Comparison of ENCODE assay signal across 19 cellular contexts in the genomic region with DNA sequence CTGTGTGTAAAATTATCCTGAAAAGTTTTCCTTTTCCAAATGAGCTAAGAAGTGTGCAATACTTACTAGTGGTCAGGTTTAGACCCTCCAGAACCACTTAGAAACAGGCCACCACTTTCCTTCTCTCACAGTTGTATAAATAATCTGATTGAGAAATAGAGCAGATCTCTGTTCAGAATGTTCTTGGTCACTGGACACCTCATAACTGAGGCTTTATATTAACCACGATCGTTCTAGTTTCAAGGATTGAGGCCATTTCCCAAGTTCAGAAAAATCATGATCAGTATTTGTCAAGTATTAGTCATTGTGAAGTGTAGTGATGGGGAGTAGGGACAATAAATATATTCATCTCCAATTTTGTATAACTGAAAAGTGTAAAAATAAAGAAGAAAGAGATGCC. TPM values are rescaled to one million over a fixed set of nuclear protein-coding genes. Genes with fewer than 3 reads are reported as not detected.
DNase-seq lines count a peak whose midpoint lies in the region; ATAC-seq and TF ChIP-seq lines count a peak whose summit lies in the region.
"Had no signal": no experiment of that assay in that cellular context is flagged by ENCODE, and none has a peak within 500 bp of the region (broad histone marks: within the 10 kb centered on the region; RNA-seq: fewer than 3 reads in every experiment).

No MANE protein-coding gene starts in this region.

- no peak overlapping the region for H4K91ac ChIP-seq in IMR-90 (ENCODE audit: insufficient read depth, low read depth, low read length)

- H3K9ac ChIP-seq in IMR-90 (ENCODE audit: low read depth, low read length) (no peak overlapping the region), colonic mucosa (ENCODE audit: low read depth in 2 of 2, low read length in 2 of 2) (no peak overlapping the region), neural progenitor cell (no peak overlapping the region)

- H3K79me2 ChIP-seq in neural progenitor cell (ENCODE audit: low read depth) = no peaks in the 10 kb centered on the region

- no peak overlapping the region for H3K27ac Mint-ChIP-seq in activated CD4-positive, alpha-beta memory T cell treated with anti-CD3 and anti-CD28 coated beads for 36 hours
- no peak overlapping the region for H3K27ac Mint-ChIP-seq in neural progenitor cell
- H3K27ac Mint-ChIP-seq: CD4-positive, CD25-positive, alpha-beta regulatory T cell; dendritic cell treated with granulocyte-macrophage colony-stimulating factor and Interleukin-4, amounts not matched to agents 40 ng/mL and 50 ng/mL, for 4 days; GM23338; naive B cell; T-cell had no signal

- H2AK5ac ChIP-seq in IMR-90 (ENCODE audit: low read depth, low read length) = no peak overlapping the region

- H3K4me3 ChIP-seq in IMR-90 (ENCODE audit: insufficient read depth, low read depth, low read length) (no peak overlapping the region), astrocyte of the spinal cord (ENCODE audit: low read depth, low read length) (no peak overlapping the region), colonic mucosa (no peak overlapping the region), neural progenitor cell (no peak overlapping the region)
- H3K4me3 ChIP-seq: GM23338, prostate gland had no signal

- H3K36me3 ChIP-seq in IMR-90 (ENCODE audit: control insufficient read depth, insufficient read depth, low read length) (no peaks in the 10 kb centered on the region), colonic mucosa (no peaks in the 10 kb centered on the region), neural progenitor cell (no peaks in the 10 kb centered on the region)
- H3K36me3 ChIP-seq: esophagus muscularis mucosa, prostate gland, WERI-Rb-1 had no signal

- H3K4me2 ChIP-seq in IMR-90 (ENCODE audit: low read depth, low read length) = peak overlapping the region; percentile 27; the same call in 1 of the 2 replicates
- no peak overlapping the region for H3K4me2 ChIP-seq in neural progenitor cell

- H3K9me1 ChIP-seq in IMR-90 (ENCODE audit: insufficient read depth, low read length) = no peaks in the 10 kb centered on the region

- ATAC-seq in IMR-90 (ENCODE audit: low read depth) = no peak
- ATAC-seq: GM23338, T-cell had no signal

- TF ChIP-seq RAD21 in IMR-90 (IDR thresholded peaks at IDR 0.05; ENCODE audit: low read length) = no peak

- H3K18ac ChIP-seq in IMR-90 (ENCODE audit: low read depth, low read length) = no peak overlapping the region

- no peaks in the 10 kb centered on the region for H3K9me3 Mint-ChIP-seq in activated CD4-positive, alpha-beta memory T cell treated with anti-CD3 and anti-CD28 coated beads for 36 hours
- no peaks in the 10 kb centered on the region for H3K9me3 Mint-ChIP-seq in neural progenitor cell
- H3K9me3 Mint-ChIP-seq: GM23338, naive B cell, T-cell had no signal

- no peak overlapping the region for H3K4me3 Mint-ChIP-seq in activated CD4-positive, alpha-beta memory T cell treated with anti-CD3 and anti-CD28 coated beads for 36 hours
- no peak overlapping the region for H3K4me3 Mint-ChIP-seq in neural progenitor cell
- H3K4me3 Mint-ChIP-seq: CD4-positive, CD25-positive, alpha-beta regulatory T cell; dendritic cell treated with granulocyte-macrophage colony-stimulating factor and Interleukin-4, amounts not matched to agents 40 ng/mL and 50 ng/mL, for 4 days; GM23338 had no signal

- H3K27ac ChIP-seq in IMR-90 (ENCODE audit: insufficient read depth, low read length) = no peak overlapping the region
- no peak overlapping the region for H3K27ac ChIP-seq in colonic mucosa
- no peak overlapping the region for H3K27ac ChIP-seq in neural progenitor cell
- H3K27ac ChIP-seq: prostate gland had no signal

- in situ Hi-C loops in IMR-90 (cut with MboI; ENCODE audit: low sequenced_read_pairs) = no loop called here
- in situ Hi-C loops in astrocyte of the spinal cord (cut with HindIII; ENCODE audit: low sequenced_read_pairs) = no loop called here

- no peak overlapping the region for H3K14ac ChIP-seq in IMR-90 (replicated peaks; ENCODE audit: low read depth, low read length)

- H3K27me3 Mint-ChIP-seq in activated CD4-positive, alpha-beta memory T cell treated with anti-CD3 and anti-CD28 coated beads for 36 hours = peaks cover 25% of the 10 kb centered on the region
- H3K27me3 Mint-ChIP-seq in neural progenitor cell (ENCODE audit: insufficient read depth, low read depth) = peaks cover 8% of the 10 kb centered on the region

- dilution Hi-C loops in IMR-90 (cut with HindIII; ENCODE audit: low sequenced_read_pairs, unreplicated experiment) = no loop called here

- no peak for TF ChIP-seq CTCF in IMR-90 (conservative IDR thresholded peaks at IDR 0.05; ENCODE audit: low read depth, low read length)
- TF ChIP-seq CTCF in astrocyte of the spinal cord (IDR thresholded peaks at IDR 0.05; ENCODE audit: low read depth, low read length) = no peak
- no peak for TF ChIP-seq CTCF in colonic mucosa (IDR thresholded peaks at IDR 0.05)
- TF ChIP-seq CTCF in neural progenitor cell (IDR thresholded peaks at IDR 0.05) = no peak

- peaks cover 2% of the 10 kb centered on the region; the same call in 1 of the 2 replicates for H4K20me1 ChIP-seq in IMR-90 (ENCODE audit: insufficient read depth, low read length)
- peaks cover 12% of the 10 kb centered on the region for H4K20me1 ChIP-seq in neural progenitor cell (ENCODE audit: low read depth)

- no peak overlapping the region for H3K4ac ChIP-seq in IMR-90 (ENCODE audit: low read depth, low read length)

- H2BK20ac ChIP-seq in IMR-90 (ENCODE audit: low read depth, low read length) = no peak overlapping the region

- H3K79me1 ChIP-seq in IMR-90 (ENCODE audit: low read depth in 1 of 2, low read length in 2 of 2) = no peaks in the 10 kb centered on the region

- BruUV-seq in IMR-90 (replicated peaks; lab: Mats Ljungman, UMichigan) = no TSS peak

- H2AK9ac ChIP-seq in IMR-90 (replicated peaks; ENCODE audit: low read depth, low read length, poor library complexity) = no peak overlapping the region

- no peak overlapping the region for H2AFZ ChIP-seq in IMR-90 (replicated peaks; ENCODE audit: low read length, poor library complexity)
- no peak overlapping the region for H2AFZ ChIP-seq in neural progenitor cell (replicated peaks)

- peaks cover 11% of the 10 kb centered on the region for H3F3A ChIP-seq in neural progenitor cell (ENCODE audit: low read depth)

- H3K27me3 ChIP-seq in IMR-90 (ENCODE audit: control insufficient read depth, insufficient read depth, low read length) (peaks cover 5% of the 10 kb centered on the region), colonic mucosa (no peaks in the 10 kb centered on the region), neural progenitor cell (peaks cover 54% of the 10 kb centered on the region)
- H3K27me3 ChIP-seq: esophagus muscularis mucosa had no signal

- no peak for TF ChIP-seq POLR2A in IMR-90 (IDR thresholded peaks at IDR 0.05; ENCODE audit: low read depth, low read length)

- WGBS in IMR-90 (ENCODE audit: extremely low coverage in 2 of 2, insufficient read length in 1 of 2), 2 experiments = no CpG with 5 or more reads among the region's 2 CpGs

- H3K4me1 ChIP-seq in IMR-90 (ENCODE audit: control insufficient read depth, insufficient read depth, low read length) = no peaks in the 10 kb centered on the region
- H3K4me1 ChIP-seq in colonic mucosa = no peaks in the 10 kb centered on the region
- peaks cover 10% of the 10 kb centered on the region for H3K4me1 ChIP-seq in neural progenitor cell
- H3K4me1 ChIP-seq: prostate gland had no signal

- no peak overlapping the region for H2BK15ac ChIP-seq in IMR-90 (ENCODE audit: low read depth, low read length)

- H2BK5ac ChIP-seq in IMR-90 (ENCODE audit: low read depth, low read length, poor library complexity, severe bottlenecking) = no peak overlapping the region

- H3K23ac ChIP-seq in IMR-90 (ENCODE audit: low read depth, low read length) = no peak overlapping the region

- DNase-seq in IMR-90 = peak; percentile 51
- DNase-seq in astrocyte of the spinal cord (ENCODE audit: low read depth, low spot score) = peak; percentile 37
- DNase-seq in iris pigment epithelial cell (ENCODE audit: low read depth) = peak; percentile 85
- DNase-seq in colonic mucosa = no peak
- no peak for DNase-seq in activated CD4-positive, alpha-beta memory T cell treated with anti-CD3 and anti-CD28 coated beads for 36 hours
- no peak for DNase-seq in NCI-H345 treated with DMSO at 0.1 percent for 48 hours (lab: John Stamatoyannopoulos, UW; ENCODE audit: unreplicated experiment)
- no peak for DNase-seq in neural progenitor cell (ENCODE audit: low spot score)
- DNase-seq: aorta; CD4-positive, CD25-positive, alpha-beta regulatory T cell; naive B cell; NCI-H2107; NCI-H748 treated with DMSO at 0.1 percent for 48 hours; RPMI8226; T-cell; WERI-Rb-1 had no signal

- H4K5ac ChIP-seq in IMR-90 (ENCODE audit: low read depth, low read length) = no peak overlapping the region

- CTCF ChIA-PET in IMR-90 (lab: Yijun Ruan, JAX) = no interaction called here
- CTCF ChIA-PET in activated CD4-positive, alpha-beta memory T cell treated with anti-CD3 and anti-CD28 coated beads for 36 hours (lab: Charles Lee) = interaction anchor here (1.4 kb wide), 1 partner anchor 8 kb away, joined by 5 read pairs; no protein-coding TSS in a partner anchor

- POLR2A ChIA-PET in IMR-90 (lab: Charles Lee; ENCODE audit: unreplicated experiment) = no interaction called here
- POLR2A ChIA-PET in activated CD4-positive, alpha-beta memory T cell treated with anti-CD3 and anti-CD28 coated beads for 36 hours (lab: Charles Lee) = no interaction called here

- H3K36me3 Mint-ChIP-seq in activated CD4-positive, alpha-beta memory T cell treated with anti-CD3 and anti-CD28 coated beads for 36 hours = no peaks in the 10 kb centered on the region
- no peaks in the 10 kb centered on the region for H3K36me3 Mint-ChIP-seq in neural progenitor cell
- H3K36me3 Mint-ChIP-seq: CD4-positive, CD25-positive, alpha-beta regulatory T cell; T-cell had no signal

- H3K9me3 ChIP-seq in IMR-90 (ENCODE audit: control insufficient read depth, insufficient read depth, low read length) (no peaks in the 10 kb centered on the region), colonic mucosa (no peaks in the 10 kb centered on the region), neural progenitor cell (ENCODE audit: low read depth) (no peaks in the 10 kb centered on the region)
- H3K9me3 ChIP-seq: esophagus muscularis mucosa, prostate gland had no signal

- H2BK120ac ChIP-seq in IMR-90 (ENCODE audit: low read depth, low read length) = no peak overlapping the region

- intact Hi-C loops in IMR-90 (cut with micrococcal nuclease) = loop anchor here (5.0 kb wide), 1 partner anchor 195 kb away; no protein-coding TSS in a partner anchor
- intact Hi-C loops in colonic mucosa (cut with DNase I) = no loop called here
- intact Hi-C loops in activated CD4-positive, alpha-beta memory T cell treated with anti-CD3 and anti-CD28 coated beads for 36 hours (cut with micrococcal nuclease) = no loop called here

- H3K56ac ChIP-seq in IMR-90 (ENCODE audit: extremely low read depth, insufficient read depth, low read length) = no peak overlapping the region

- H3K4me1 Mint-ChIP-seq in activated CD4-positive, alpha-beta memory T cell treated with anti-CD3 and anti-CD28 coated beads for 36 hours (ENCODE audit: low read depth) = peaks cover 12% of the 10 kb centered on the region
- peaks cover 13% of the 10 kb centered on the region for H3K4me1 Mint-ChIP-seq in neural progenitor cell

- H4K8ac ChIP-seq in IMR-90 (ENCODE audit: low read depth in 2 of 2, low read length in 2 of 2) = no peak overlapping the region

RNA-seq across cellular contexts. Expression of a gene that starts 1.0 kb away (rescaled TPM):
- total RNA-seq in IMR-90 (2012; rRNA removed) (17.6 and 19.2 TPM in 2 replicates), colonic mucosa (10 to 100 TPM; 34.0 to 46.9 TPM), neural progenitor cell (ENCODE audit: low replicate concordance) (23.3 and 34.6 TPM in 2 replicates)
- 8.6 and 9.9 TPM in 2 replicates for polyA plus RNA-seq in IMR-90 (2012; rRNA removed)
- polyA plus RNA-seq in IMR-90 (2012; cell fraction: cytosol; rRNA removed) = 2.5 and 2.8 TPM in 2 replicates
- polyA plus RNA-seq in IMR-90 (2012; cell fraction: nucleus; rRNA removed; ENCODE audit: low replicate concordance) = 1.3 and 5.4 TPM in 2 replicates
- total RNA-seq in activated CD4-positive, alpha-beta memory T cell treated with anti-CD3 and anti-CD28 coated beads for 36 hours = 10 to 100 TPM; 10.6 to 12.4 TPM

Comparison
In these comparisons a context has a peak if more than half of its experiments do, and no peak if none do; other contexts are left out.
1. DNase-seq: peak in IMR-90 (single experiment), astrocyte of the spinal cord (single experiment) and iris pigment epithelial cell (single experiment); none in colonic mucosa (single experiment), activated CD4-positive, alpha-beta memory T cell treated with anti-CD3 and anti-CD28 coated beads for 36 hours (single experiment), NCI-H345 treated with DMSO at 0.1 percent for 48 hours (single experiment) and neural progenitor cell (single experiment).